ENCODE assay signal across 8 cellular contexts in the genomic region with DNA sequence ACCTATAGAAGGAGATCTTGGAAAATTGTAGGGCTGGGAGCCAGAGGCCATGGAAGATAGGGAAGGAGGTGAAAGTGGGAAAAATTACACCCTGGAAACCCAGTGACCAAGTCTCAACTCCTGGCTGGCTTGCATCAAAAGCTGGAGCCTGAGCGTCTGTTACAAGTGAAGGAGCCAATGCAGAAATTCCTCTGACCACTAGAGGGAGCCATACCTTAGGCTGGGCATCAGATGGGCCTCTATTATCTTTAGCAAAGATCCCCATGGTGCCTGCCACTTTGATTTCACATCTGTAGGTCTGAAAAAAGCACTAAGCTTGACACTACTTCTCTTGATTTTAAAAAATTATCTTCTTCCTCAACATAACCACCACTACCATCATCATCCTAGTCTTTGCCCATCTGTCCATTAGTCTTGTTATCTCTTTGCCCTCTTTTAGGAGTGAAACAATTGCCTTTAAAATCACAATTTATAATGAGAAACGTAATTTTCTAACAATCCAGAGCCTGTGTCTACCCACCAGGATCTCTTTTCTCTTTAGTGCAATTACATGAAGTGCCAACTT.
A peak's percentile ranks its signal among the peaks of the same experiment; 100 is the strongest.
DNase-seq lines count a peak whose midpoint lies in the region; ATAC-seq, FAIRE-seq and TF ChIP-seq lines count a peak whose summit lies in the region.

No MANE protein-coding gene starts in this region.

- TF ChIP-seq CTCF in OCI-LY1 (IDR thresholded peaks at IDR 0.05; ENCODE audit: low read length) (peak; percentile 62), osteocyte (IDR thresholded peaks at IDR 0.05) (peak; percentile 88)

- DNase-seq in GM04504 (ENCODE audit: low read depth) (peak; percentile 45), KBM-7 (peak; percentile 74), frontal cortex (ENCODE audit: low spot score in 2 of 2) (peak; percentile 29 to 65), osteocyte (ENCODE audit: extremely low spot score, unreplicated experiment) (no peak)
- peak; percentile 39 for DNase-seq in activated T-helper 2 cell treated with anti-CD3 and anti-CD28 coated beads, Interferon-gamma antibody, Interleukin-2, Interleukin-4, amounts not matched to agents 10 μg/mL and 5 μg/mL and 100 μg/mL, durations not matched to agents 14 hours and 24 hours and 36 hours (ENCODE audit: low spot score)

- no peaks in the 10 kb centered on the region for H3K36me3 Mint-ChIP-seq in activated T-helper 2 cell treated with anti-CD3 and anti-CD28 coated beads, Interferon-gamma antibody, Interleukin-2, Interleukin-4, amounts not matched to agents 10 μg/mL and 5 μg/mL and 100 μg/mL, durations not matched to agents 14 hours and 24 hours and 36 hours (ENCODE audit: low read depth)
- no peaks in the 10 kb centered on the region for H3K36me3 Mint-ChIP-seq in osteocyte (ENCODE audit: unreplicated experiment)

- peak; percentile 91 for ATAC-seq in GM21825 (IDR thresholded peaks at IDR 0.05; ENCODE audit: unreplicated experiment)
- ATAC-seq in HG02571 (IDR thresholded peaks at IDR 0.05; ENCODE audit: unreplicated experiment) = no peak

- H3K27me3 ChIP-seq in OCI-LY1 (ENCODE audit: insufficient read depth, low read length) = no peaks in the 10 kb centered on the region

- no peaks in the 10 kb centered on the region for H3K36me3 ChIP-seq in OCI-LY1 (ENCODE audit: insufficient read depth, low read length)

- no peaks in the 10 kb centered on the region for H3K27me3 Mint-ChIP-seq in activated T-helper 2 cell treated with anti-CD3 and anti-CD28 coated beads, Interferon-gamma antibody, Interleukin-2, Interleukin-4, amounts not matched to agents 10 μg/mL and 5 μg/mL and 100 μg/mL, durations not matched to agents 14 hours and 24 hours and 36 hours (ENCODE audit: low read depth)
- H3K27me3 Mint-ChIP-seq in osteocyte (ENCODE audit: unreplicated experiment) = no peaks in the 10 kb centered on the region

- no peaks in the 10 kb centered on the region for H3K9me3 Mint-ChIP-seq in activated T-helper 2 cell treated with anti-CD3 and anti-CD28 coated beads, Interferon-gamma antibody, Interleukin-2, Interleukin-4, amounts not matched to agents 10 μg/mL and 5 μg/mL and 100 μg/mL, durations not matched to agents 14 hours and 24 hours and 36 hours
- no peaks in the 10 kb centered on the region for H3K9me3 Mint-ChIP-seq in osteocyte (ENCODE audit: unreplicated experiment)

- no peak overlapping the region for H3K4me3 Mint-ChIP-seq in activated T-helper 2 cell treated with anti-CD3 and anti-CD28 coated beads, Interferon-gamma antibody, Interleukin-2, Interleukin-4, amounts not matched to agents 10 μg/mL and 5 μg/mL and 100 μg/mL, durations not matched to agents 14 hours and 24 hours and 36 hours (ENCODE audit: low read depth)
- H3K4me3 Mint-ChIP-seq in osteocyte (ENCODE audit: unreplicated experiment) = no peak overlapping the region

- H3K27ac Mint-ChIP-seq in activated T-helper 2 cell treated with anti-CD3 and anti-CD28 coated beads, Interferon-gamma antibody, Interleukin-2, Interleukin-4, amounts not matched to agents 10 μg/mL and 5 μg/mL and 100 μg/mL, durations not matched to agents 14 hours and 24 hours and 36 hours = no peak overlapping the region
- no peak overlapping the region for H3K27ac Mint-ChIP-seq in osteocyte (ENCODE audit: unreplicated experiment)

- H4K20me1 ChIP-seq in OCI-LY1 (ENCODE audit: insufficient read depth, low read length) = no peaks in the 10 kb centered on the region

- H3K4me1 ChIP-seq in OCI-LY1 (ENCODE audit: insufficient read depth, low read length, severe bottlenecking) = no peaks in the 10 kb centered on the region

- no peak overlapping the region for H3K4me3 ChIP-seq in OCI-LY1 (ENCODE audit: low read depth, low read length, poor library complexity, severe bottlenecking)

- H3K9ac ChIP-seq in OCI-LY1 (ENCODE audit: low read length) = no peak overlapping the region

- H3K9me2 ChIP-seq in OCI-LY1 (ENCODE audit: low read depth, low read length) = no peaks in the 10 kb centered on the region

- H2AFZ ChIP-seq in OCI-LY1 (ENCODE audit: low read length) = no peak overlapping the region

- in situ Hi-C loops in KBM-7 (cut with MboI; ENCODE audit: low pct_unique_long_range_greater_than_20kb, low sequenced_read_pairs) = loop anchor here (25.0 kb wide), 1 partner anchor 347 kb away; no protein-coding TSS in a partner anchor

- H3K9me3 ChIP-seq in OCI-LY1 (ENCODE audit: low read length) = no peaks in the 10 kb centered on the region

- intact Hi-C loops in activated T-helper 2 cell treated with anti-CD3 and anti-CD28 coated beads, Interferon-gamma antibody, Interleukin-2, Interleukin-4, amounts not matched to agents 10 μg/mL and 5 μg/mL and 100 μg/mL, durations not matched to agents 14 hours and 24 hours and 36 hours (cut with micrococcal nuclease) = loop anchor here (2.0 kb wide), 1 partner anchor 329 kb away; no protein-coding TSS in a partner anchor

- no peak for FAIRE-seq in frontal cortex (lab: Jason Lieb, UNC)

- no peak overlapping the region for H3K27ac ChIP-seq in OCI-LY1 (ENCODE audit: low read depth, low read length, poor library complexity, severe bottlenecking)

- H3K79me2 ChIP-seq in OCI-LY1 (ENCODE audit: insufficient read depth, low read length) = no peaks in the 10 kb centered on the region

- H3K4me1 Mint-ChIP-seq in activated T-helper 2 cell treated with anti-CD3 and anti-CD28 coated beads, Interferon-gamma antibody, Interleukin-2, Interleukin-4, amounts not matched to agents 10 μg/mL and 5 μg/mL and 100 μg/mL, durations not matched to agents 14 hours and 24 hours and 36 hours (ENCODE audit: low read depth) = no peaks in the 10 kb centered on the region
- peaks cover 3% of the 10 kb centered on the region for H3K4me1 Mint-ChIP-seq in osteocyte (ENCODE audit: unreplicated experiment)

- H3K4me2 ChIP-seq in OCI-LY1 (ENCODE audit: low read length) = no peak overlapping the region

- no peaks in the 10 kb centered on the region for H3F3A ChIP-seq in OCI-LY1 (ENCODE audit: insufficient read depth, low read length)
